Comparison of ENCODE assay signal across 13 cellular contexts in the genomic region with DNA sequence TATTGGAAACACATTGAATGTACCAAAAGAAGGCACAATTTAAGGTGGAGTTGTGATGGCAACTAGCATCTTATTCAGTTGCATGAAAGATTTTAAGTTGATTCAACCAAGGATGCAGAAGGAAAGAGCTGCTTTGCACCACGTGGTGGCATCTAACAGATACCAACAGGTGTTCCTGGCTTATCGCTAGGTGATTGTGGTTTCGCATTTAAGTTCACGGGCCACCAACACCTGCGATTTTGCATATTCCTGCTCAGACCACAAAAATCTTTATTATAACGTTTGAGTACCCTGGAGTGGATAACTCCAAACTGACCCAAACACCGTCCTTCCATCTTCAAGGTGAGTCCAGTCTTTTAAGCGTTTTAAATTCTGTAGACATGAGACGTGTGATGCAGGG. TPM values are rescaled to one million over a fixed set of nuclear protein-coding genes. Genes with fewer than 3 reads are reported as not detected.
DNase-seq lines count a peak whose midpoint lies in the region; ATAC-seq and TF ChIP-seq lines count a peak whose summit lies in the region.
"Had no signal": no experiment of that assay in that cellular context is flagged by ENCODE, and none has a peak within 500 bp of the region (broad histone marks: within the 10 kb centered on the region; RNA-seq: fewer than 3 reads in every experiment).

No MANE protein-coding gene starts in this region.

- H3K79me2 ChIP-seq in DND-41 (ENCODE audit: insufficient read depth, low read length) = no peaks in the 10 kb centered on the region

- no peaks in the 10 kb centered on the region for H4K20me1 ChIP-seq in DND-41 (ENCODE audit: insufficient read depth, low read length)

- no peaks in the 10 kb centered on the region for H3K36me3 ChIP-seq in DND-41 (ENCODE audit: insufficient read depth, low read length)
- no peaks in the 10 kb centered on the region for H3K36me3 ChIP-seq in suprapubic skin
- H3K36me3 ChIP-seq: cardiac muscle cell, ovary had no signal

- peak; percentile 54 for ATAC-seq in DND-41 (ENCODE audit: insufficient read depth, low read depth)
- ATAC-seq in HG02885 (IDR thresholded peaks at IDR 0.05; ENCODE audit: poor library complexity, unreplicated experiment) = peak; percentile 79

- no peak overlapping the region for H3K4me2 ChIP-seq in DND-41 (ENCODE audit: insufficient read depth, low read length)

- no peak for TF ChIP-seq EP300 in suprapubic skin (IDR thresholded peaks at IDR 0.05)

- DNase-seq in DND-41 (peak; percentile 26), GM19238 (ENCODE audit: insufficient read length, low spot score) (peak; percentile 41), NCI-H526 treated with DMSO at 0.1 percent for 48 hours (lab: John Stamatoyannopoulos, UW) (peak; percentile 58), H4 (ENCODE audit: low spot score) (no peak), GM10266 (ENCODE audit: extremely low spot score) (no peak), suprapubic skin (ENCODE audit: low spot score in 2 of 2) (no peak)
- no peak for DNase-seq in activated effector memory CD4-positive, alpha-beta T cell treated with Interleukin-2 at 50 U/mL for 16 hours
- DNase-seq: C1 segment of cervical spinal cord, hypothalamus, NCI-H2227 treated with DMSO at 0.1 percent for 48 hours, ovary had no signal

- H3K9ac ChIP-seq in DND-41 (ENCODE audit: low read depth, low read length) = no peak overlapping the region

- no peak for TF ChIP-seq CTCF in DND-41 (IDR thresholded peaks at IDR 0.05; ENCODE audit: borderline replicate concordance, extremely low read depth, low read length, poor library complexity, severe bottlenecking)
- no peak for TF ChIP-seq CTCF in GM10266 (IDR thresholded peaks at IDR 0.05; ENCODE audit: control insufficient read depth, insufficient read depth, low read depth, missing control alignments)
- no peak for TF ChIP-seq CTCF in suprapubic skin (IDR thresholded peaks at IDR 0.05)

- no peak for TF ChIP-seq POLR2A in suprapubic skin (IDR thresholded peaks at IDR 0.05)

- no peaks in the 10 kb centered on the region for H3K27me3 ChIP-seq in DND-41 (ENCODE audit: insufficient read depth, low read length, poor library complexity)
- H3K27me3 ChIP-seq in suprapubic skin = no peaks in the 10 kb centered on the region
- H3K27me3 ChIP-seq: cardiac muscle cell, ovary had no signal

- no peak overlapping the region; the same call in 1 of the 2 replicates for H2AFZ ChIP-seq in DND-41 (ENCODE audit: low read depth, low read length)

- no peaks in the 10 kb centered on the region for H3K9me3 ChIP-seq in DND-41 (ENCODE audit: insufficient read depth, low read length, severe bottlenecking)
- no peaks in the 10 kb centered on the region for H3K9me3 ChIP-seq in suprapubic skin
- H3K9me3 ChIP-seq: ovary had no signal

- WGBS in suprapubic skin = 89% methylated on average over 9 of the region's 9 CpGs

- H3K27ac ChIP-seq in DND-41 (ENCODE audit: low read length) (0 out of 2 replicates have a peak overlapping the region, but pooled peaks have one; percentile 2), suprapubic skin (no peak overlapping the region)
- H3K27ac ChIP-seq: cardiac muscle cell, ovary had no signal

- no peak overlapping the region for H3K4me3 ChIP-seq in DND-41 (ENCODE audit: low read depth in 1 of 2, low read length in 2 of 2)
- no peak overlapping the region for H3K4me3 ChIP-seq in suprapubic skin
- H3K4me3 ChIP-seq: cardiac muscle cell, ovary had no signal

- H3K4me1 ChIP-seq in DND-41 (ENCODE audit: insufficient read depth, low read length) (peaks cover 15% of the 10 kb centered on the region), suprapubic skin (peaks cover 8% of the 10 kb centered on the region)

RNA-seq across cellular contexts. Expression of a gene that starts 45.3 kb away (rescaled TPM):
- 13.7 and 14.8 TPM in 2 replicates for total RNA-seq in H4 (2014; rRNA removed; shearing (Covaris generic))
- 100 to 1,000 TPM in 2 of 4 donors, 10 to 100 TPM in 2; 65.5 to 145 (median 85.7) TPM for total RNA-seq in suprapubic skin
- total RNA-seq: cardiac muscle cell had no signal

Comparison
In these comparisons a context has a peak if more than half of its experiments do, and no peak if none do; other contexts are left out.
1. DNase-seq: peak in DND-41 (single experiment), GM19238 (single experiment) and NCI-H526 treated with DMSO at 0.1 percent for 48 hours (single experiment); none in activated effector memory CD4-positive, alpha-beta T cell treated with Interleukin-2 at 50 U/mL for 16 hours (single experiment), H4 (single experiment), GM10266 (single experiment) and suprapubic skin (0 of 2).